ENCODE assay signal across 39 cellular contexts in genomic region chr11:72125956-72126355, GRCh38. TPM values are rescaled to one million over a fixed set of nuclear protein-coding genes. Genes with fewer than 3 reads are reported as not detected.
"Had no signal": no experiment of that assay in that cellular context is flagged by ENCODE, and none has a peak within 500 bp of the region (broad histone marks: within the 10 kb centered on the region; RNA-seq: fewer than 3 reads in every experiment).

No MANE protein-coding gene starts in this region.

- ATAC-seq: activated naive CD4-positive, alpha-beta T cell treated with anti-CD3 and anti-CD28 coated beads, Interleukin-2, amount 50 U/mL, for 72 hours; activated naive CD8-positive, alpha-beta T cell treated with anti-CD3 and anti-CD28 coated beads, Interleukin-2, amount 50 U/mL, for 24 hours; activated T-cell treated with anti-CD3 and anti-CD28 coated beads, Interleukin-2, amount 50 U/mL, for 4 hours; activated T-cell treated with anti-CD3 and anti-CD28 coated beads, Interleukin-2, amount 50 U/mL, for 72 hours; activated T-helper 17 cell treated with anti-CD3 and anti-CD28 coated beads, Interleukin-2, amount 50 U/mL, for 72 hours; body of pancreas had no signal

- H3K9me3 ChIP-seq: adrenal gland, ascending aorta, body of pancreas, breast epithelium had no signal

- H3K27ac ChIP-seq: adrenal gland, ascending aorta, body of pancreas, brain microvascular endothelial cell, breast epithelium, cardiac muscle cell had no signal

- DNase-seq: activated effector memory CD4-positive, alpha-beta T cell treated with anti-CD3 and anti-CD28 coated beads, Interleukin-2, amount 50 U/mL, for 16 hours; activated effector memory CD4-positive, alpha-beta T cell treated with Interleukin-2 at 50 U/mL for 16 hours; activated gamma-delta T cell; activated gamma-delta T cell treated with Interleukin-2 at 50 U/mL for 16 hours; activated naive CD4-positive, alpha-beta T cell; activated naive CD4-positive, alpha-beta T cell treated with anti-CD3 and anti-CD28 coated beads for 36 hours; activated naive CD4-positive, alpha-beta T cell treated with anti-CD3 and anti-CD28 coated beads, Interleukin-2, amount 10 ng/mL, durations not matched to agents 7 days and 5 days; activated naive CD4-positive, alpha-beta T cell treated with anti-CD3 and anti-CD28 coated beads, Interleukin-2, amount 50 U/mL, for 16 hours; activated naive CD4-positive, alpha-beta T cell treated with Interleukin-2 at 50 U/mL for 16 hours; activated naive CD8-positive, alpha-beta T cell treated with anti-CD3 and anti-CD28 coated beads for 36 hours; activated naive CD8-positive, alpha-beta T cell treated with anti-CD3 and anti-CD28 coated beads, Interleukin-2, amount 10 ng/mL, durations not matched to agents 7 days and 5 days; activated naive CD8-positive, alpha-beta T cell treated with anti-CD3 and anti-CD28 coated beads, Interleukin-2, amount 50 U/mL, for 24 hours; activated T-cell treated with anti-CD3 and anti-CD28 coated beads, Interleukin-2, amount 50 U/mL, for 1 hour; activated T-cell treated with anti-CD3 and anti-CD28 coated beads, Interleukin-2, amount 50 U/mL, for 24 hours; activated T-cell treated with anti-CD3 and anti-CD28 coated beads, Interleukin-2, amount 50 U/mL, for 4 hours; activated T-cell treated with anti-CD3 and anti-CD28 coated beads, Interleukin-2, amount 50 U/mL, for 48 hours; activated T-cell treated with anti-CD3 and anti-CD28 coated beads, Interleukin-2, amount 50 U/mL, for 72 hours; amniotic stem cell; amygdala; anterior cingulate cortex; aorta; body of pancreas; brain microvascular endothelial cell; caudate nucleus; central memory CD4-positive, alpha-beta T cell; cerebellar nuclear complex had no signal

- H3K4me1 ChIP-seq: ascending aorta, breast epithelium had no signal

- H3K4me3 ChIP-seq: adrenal gland, ascending aorta, body of pancreas, breast epithelium, cardiac muscle cell had no signal

- H3K27me3 ChIP-seq: adrenal gland, ascending aorta, body of pancreas, brain microvascular endothelial cell, breast epithelium, cardiac muscle cell had no signal

- H3K36me3 ChIP-seq: adrenal gland, ascending aorta, brain microvascular endothelial cell, breast epithelium, cardiac muscle cell had no signal

RNA-seq across cellular contexts. Expression of gene FOLR3, which starts 9.6 kb away (rescaled TPM):
- total RNA-seq: activated naive CD4-positive, alpha-beta T cell treated with anti-CD3 and anti-CD28 coated beads for 36 hours; activated naive CD4-positive, alpha-beta T cell treated with anti-CD3 and anti-CD28 coated beads, Interleukin-2, amount 50 U/mL, for 72 hours; activated naive CD8-positive, alpha-beta T cell treated with anti-CD3 and anti-CD28 coated beads for 36 hours; activated naive CD8-positive, alpha-beta T cell treated with anti-CD3 and anti-CD28 coated beads, Interleukin-2, amount 10 ng/mL, durations not matched to agents 7 days and 5 days; activated T-cell treated with anti-CD3 and anti-CD28 coated beads, Interleukin-2, amount 50 U/mL, for 4 hours; activated T-cell treated with anti-CD3 and anti-CD28 coated beads, Interleukin-2, amount 50 U/mL, for 72 hours; activated T-helper 1 cell treated with anti-CD3 and anti-CD28 coated beads, Interleukin-12 subunit alpha, Interleukin-12 subunit beta, Interleukin-2, Interleukin-4 antibody, amounts not matched to agents 30 ng/mL and 10 ng/mL and 1 ng/mL, durations not matched to agents 14 hours and 24 hours and 36 hours; activated T-helper 17 cell treated with anti-CD3 and anti-CD28 coated beads, Interleukin-2, amount 50 U/mL, for 72 hours; ascending aorta; astrocyte; body of pancreas; cardiac muscle cell; cardiac septum; cerebellum; chondrocyte had no signal

RNA-seq across cellular contexts. Expression of gene ANAPC15, which starts 13.5 kb away (rescaled TPM):
- total RNA-seq: ascending aorta had no signal

RNA-seq across cellular contexts. Expression of gene TOMT, which starts 20.2 kb away (rescaled TPM):
- total RNA-seq: activated naive CD4-positive, alpha-beta T cell treated with anti-CD3 and anti-CD28 coated beads for 36 hours; activated naive CD4-positive, alpha-beta T cell treated with anti-CD3 and anti-CD28 coated beads, Interleukin-2, amount 50 U/mL, for 72 hours; activated naive CD8-positive, alpha-beta T cell treated with anti-CD3 and anti-CD28 coated beads for 36 hours; activated naive CD8-positive, alpha-beta T cell treated with anti-CD3 and anti-CD28 coated beads, Interleukin-2, amount 10 ng/mL, durations not matched to agents 7 days and 5 days; activated T-cell treated with anti-CD3 and anti-CD28 coated beads, Interleukin-2, amount 50 U/mL, for 4 hours; activated T-cell treated with anti-CD3 and anti-CD28 coated beads, Interleukin-2, amount 50 U/mL, for 72 hours; activated T-helper 1 cell treated with anti-CD3 and anti-CD28 coated beads, Interleukin-12 subunit alpha, Interleukin-12 subunit beta, Interleukin-2, Interleukin-4 antibody, amounts not matched to agents 30 ng/mL and 10 ng/mL and 1 ng/mL, durations not matched to agents 14 hours and 24 hours and 36 hours; activated T-helper 2 cell treated with anti-CD3 and anti-CD28 coated beads, Interferon-gamma antibody, Interleukin-2, Interleukin-4, amounts not matched to agents 10 μg/mL and 5 μg/mL and 100 μg/mL, durations not matched to agents 14 hours and 24 hours and 36 hours; adrenal gland; aorta; ascending aorta; astrocyte; body of pancreas; breast epithelium; bronchial epithelial cell; cardiac muscle cell; cardiac septum; cerebellum; chondrocyte had no signal
